In the genomic region with DNA sequence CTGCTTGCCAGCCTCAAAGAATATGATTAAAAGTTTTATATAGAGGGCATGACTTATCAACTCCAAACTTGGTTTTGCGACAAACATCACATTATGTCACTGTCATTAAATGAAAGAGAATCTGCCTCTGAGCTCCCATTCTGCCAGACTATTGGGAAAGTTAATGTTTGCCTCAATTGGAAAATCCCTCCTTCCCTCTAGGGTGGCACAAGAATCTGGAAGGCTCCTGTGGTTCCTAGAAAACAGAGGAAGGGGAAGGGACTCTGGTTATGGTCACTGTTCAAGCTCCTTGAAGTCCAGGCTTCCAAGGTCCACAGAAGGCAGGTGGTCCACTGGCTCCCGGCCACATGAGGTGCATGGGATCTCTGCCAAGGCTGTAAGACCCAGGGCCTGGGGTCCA, we compare ENCODE assay signal across 29 cellular contexts.
"Had no signal": no experiment of that assay in that cellular context is flagged by ENCODE, and none has a peak within 500 bp of the region (broad histone marks: within the 10 kb centered on the region; RNA-seq: fewer than 3 reads in every experiment).

No MANE protein-coding gene starts in this region.

- H3K9me3 Mint-ChIP-seq: activated CD4-positive, alpha-beta memory T cell treated with anti-CD3 and anti-CD28 coated beads, Interleukin-2, amount 10 ng/mL, durations not matched to agents 7 days and 5 days; activated CD4-positive, alpha-beta T cell treated with anti-CD3 and anti-CD28 coated beads, Interleukin-2, amount 10 ng/mL, durations not matched to agents 7 days and 5 days; activated T-cell treated with anti-CD3 and anti-CD28 coated beads, Interleukin-2, amount 50 U/mL, for 24 hours; activated T-cell treated with anti-CD3 and anti-CD28 coated beads, Interleukin-2, amount 50 U/mL, for 72 hours; central memory CD8-positive, alpha-beta T cell; dendritic cell treated with granulocyte-macrophage colony-stimulating factor and Interleukin-4, amounts not matched to agents 40 ng/mL and 50 ng/mL, for 4 days; effector memory CD8-positive, alpha-beta T cell; WTC11 had no signal

- H3K27ac Mint-ChIP-seq: activated CD4-positive, alpha-beta memory T cell treated with anti-CD3 and anti-CD28 coated beads, Interleukin-2, amount 10 ng/mL, durations not matched to agents 7 days and 5 days; activated CD4-positive, alpha-beta T cell treated with anti-CD3 and anti-CD28 coated beads, Interleukin-2, amount 10 ng/mL, durations not matched to agents 7 days and 5 days; activated naive CD8-positive, alpha-beta T cell; activated T-cell treated with anti-CD3 and anti-CD28 coated beads, Interleukin-2, amount 50 U/mL, for 24 hours; activated T-cell treated with anti-CD3 and anti-CD28 coated beads, Interleukin-2, amount 50 U/mL, for 72 hours; dendritic cell treated with granulocyte-macrophage colony-stimulating factor and Interleukin-4, amounts not matched to agents 40 ng/mL and 50 ng/mL, for 4 days; effector memory CD8-positive, alpha-beta T cell; WTC11 had no signal

- ATAC-seq: activated T-cell treated with anti-CD3 and anti-CD28 coated beads, Interleukin-2, amount 50 U/mL, for 72 hours; effector memory CD8-positive, alpha-beta T cell; foreskin keratinocyte; gastrocnemius medialis; heart left ventricle; WTC11 had no signal

- H3K4me1 Mint-ChIP-seq: activated CD4-positive, alpha-beta memory T cell treated with anti-CD3 and anti-CD28 coated beads, Interleukin-2, amount 10 ng/mL, durations not matched to agents 7 days and 5 days; activated CD4-positive, alpha-beta T cell treated with anti-CD3 and anti-CD28 coated beads, Interleukin-2, amount 10 ng/mL, durations not matched to agents 7 days and 5 days; central memory CD8-positive, alpha-beta T cell; WTC11 had no signal

- DNase-seq: activated CD4-positive, alpha-beta memory T cell treated with anti-CD3 and anti-CD28 coated beads, Interleukin-2, amount 10 ng/mL, durations not matched to agents 7 days and 5 days; activated CD4-positive, alpha-beta T cell treated with anti-CD3 and anti-CD28 coated beads for 1 hour; activated CD4-positive, alpha-beta T cell treated with anti-CD3 and anti-CD28 coated beads for 4 hours; activated CD4-positive, alpha-beta T cell treated with anti-CD3 and anti-CD28 coated beads, Interleukin-2, amount 10 ng/mL, durations not matched to agents 7 days and 5 days; activated CD4-positive, alpha-beta T cell treated with anti-CD3 and anti-CD28 coated beads, Interleukin-2, amount 50 U/mL, for 4 hours; activated CD8-positive, alpha-beta memory T cell treated with anti-CD3 and anti-CD28 coated beads, Interleukin-2, amount 50 U/mL, for 48 hours; activated gamma-delta T cell; activated naive CD4-positive, alpha-beta T cell; activated naive CD4-positive, alpha-beta T cell treated with anti-CD3 and anti-CD28 coated beads, Interleukin-2, amount 50 U/mL, for 16 hours; activated T-cell treated with anti-CD3 and anti-CD28 coated beads for 4 hours; activated T-cell treated with anti-CD3 and anti-CD28 coated beads, Interleukin-2, amount 50 U/mL, for 24 hours; activated T-cell treated with anti-CD3 and anti-CD28 coated beads, Interleukin-2, amount 50 U/mL, for 72 hours; amniotic stem cell; anterior cingulate cortex; brain microvascular endothelial cell; dorsolateral prefrontal cortex; effector memory CD8-positive, alpha-beta T cell; erythroblast; foreskin keratinocyte; gastrocnemius medialis; glutamatergic neuron; heart left ventricle; T-helper 2 cell had no signal

- H3K9me3 ChIP-seq: esophagus muscularis mucosa, gastrocnemius medialis had no signal

- H3K36me3 ChIP-seq: brain microvascular endothelial cell, esophagus muscularis mucosa, gastrocnemius medialis, heart left ventricle had no signal

- H3K27me3 ChIP-seq: brain microvascular endothelial cell, esophagus muscularis mucosa, gastrocnemius medialis, heart left ventricle had no signal

- H3K4me3 Mint-ChIP-seq: activated CD4-positive, alpha-beta memory T cell treated with anti-CD3 and anti-CD28 coated beads, Interleukin-2, amount 10 ng/mL, durations not matched to agents 7 days and 5 days; activated CD4-positive, alpha-beta T cell treated with anti-CD3 and anti-CD28 coated beads, Interleukin-2, amount 10 ng/mL, durations not matched to agents 7 days and 5 days; activated naive CD8-positive, alpha-beta T cell; activated T-cell treated with anti-CD3 and anti-CD28 coated beads, Interleukin-2, amount 50 U/mL, for 24 hours; activated T-cell treated with anti-CD3 and anti-CD28 coated beads, Interleukin-2, amount 50 U/mL, for 72 hours; central memory CD8-positive, alpha-beta T cell; dendritic cell treated with granulocyte-macrophage colony-stimulating factor and Interleukin-4, amounts not matched to agents 40 ng/mL and 50 ng/mL, for 4 days; effector memory CD8-positive, alpha-beta T cell; WTC11 had no signal

- H3K4me1 ChIP-seq: foreskin keratinocyte had no signal

- H3K27me3 Mint-ChIP-seq: activated CD4-positive, alpha-beta memory T cell treated with anti-CD3 and anti-CD28 coated beads, Interleukin-2, amount 10 ng/mL, durations not matched to agents 7 days and 5 days; activated CD4-positive, alpha-beta T cell treated with anti-CD3 and anti-CD28 coated beads, Interleukin-2, amount 10 ng/mL, durations not matched to agents 7 days and 5 days; activated naive CD8-positive, alpha-beta T cell; activated T-cell treated with anti-CD3 and anti-CD28 coated beads, Interleukin-2, amount 50 U/mL, for 24 hours; central memory CD8-positive, alpha-beta T cell; dendritic cell treated with granulocyte-macrophage colony-stimulating factor and Interleukin-4, amounts not matched to agents 40 ng/mL and 50 ng/mL, for 4 days had no signal

- H3K4me3 ChIP-seq: coronary artery, dorsolateral prefrontal cortex, esophagus muscularis mucosa, gastrocnemius medialis, heart left ventricle had no signal

- H3K36me3 Mint-ChIP-seq: activated naive CD8-positive, alpha-beta T cell; WTC11 had no signal

- H3K27ac ChIP-seq: brain microvascular endothelial cell, coronary artery, dorsolateral prefrontal cortex, foreskin keratinocyte, gastrocnemius medialis had no signal
